ENCODE assay signal across 8 cellular contexts in the genomic region with DNA sequence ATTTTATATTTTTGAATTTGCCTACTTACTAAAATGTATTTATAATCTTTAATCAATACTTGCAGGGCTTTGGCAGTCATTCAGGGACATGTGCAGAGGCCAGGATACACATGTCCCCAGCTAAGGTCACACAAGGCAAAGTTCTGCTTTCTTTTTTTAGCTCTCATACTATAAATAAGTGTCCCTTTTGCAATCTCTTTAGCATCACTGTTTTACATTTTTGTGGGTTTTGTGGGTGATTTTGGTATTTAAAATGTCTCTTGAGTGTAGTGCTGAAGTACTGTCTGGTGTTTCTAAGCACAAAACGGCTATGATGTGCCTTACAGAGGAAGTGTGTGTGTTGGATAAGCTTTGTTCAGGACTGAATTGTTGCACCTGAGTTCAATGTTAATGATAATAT.
A peak's percentile ranks its signal among the peaks of the same experiment; 100 is the strongest.
DNase-seq lines count a peak whose midpoint lies in the region; ATAC-seq and TF ChIP-seq lines count a peak whose summit lies in the region.

No MANE protein-coding gene starts in this region.

- no peak overlapping the region for H4K8ac ChIP-seq in H9 (replicated peaks; ENCODE audit: insufficient read length, low read depth, low read length)

- no peaks in the 10 kb centered on the region for H3K23me2 ChIP-seq in H9 (ENCODE audit: insufficient read length, low read depth, low read length, poor library complexity, severe bottlenecking)

- H2BK15ac ChIP-seq in H9 (ENCODE audit: low read depth, low read length): no peak overlapping the region

- peaks cover 13 to 37% of the 10 kb centered on the region in 2 experiments for H3K4me1 Mint-ChIP-seq in H9

- H3K36me3 Mint-ChIP-seq in H9 (ENCODE audit: insufficient read depth in 1 of 3, low read depth in 3 of 3): no peaks in the 10 kb centered on the region

- H2AK5ac ChIP-seq in H9 (ENCODE audit: insufficient read length, low read length): no peak overlapping the region

- no peaks in the 10 kb centered on the region for H3K9me3 ChIP-seq in H9 (ENCODE audit: control insufficient read depth, low read depth, low read length)

- H3K27me3 Mint-ChIP-seq in H9 (ENCODE audit: low read depth): no peaks in the 10 kb centered on the region

- TF ChIP-seq CTCF in KMS-11 (conservative IDR thresholded peaks at IDR 0.05; ENCODE audit: low read depth, low read length) (no peak), H9 (conservative IDR thresholded peaks at IDR 0.05) (no peak)

- H3K79me2 ChIP-seq in KMS-11 (ENCODE audit: insufficient read depth, low read depth) (no peaks in the 10 kb centered on the region), H9 (ENCODE audit: insufficient read depth, low read length) (no peaks in the 10 kb centered on the region)

- H3K9me3 Mint-ChIP-seq in H9: no peaks in the 10 kb centered on the region

- peak overlapping the region; percentile 55 for H3K4me2 ChIP-seq in KMS-11
- H3K4me2 ChIP-seq in H9 (ENCODE audit: insufficient read depth, insufficient read length, low read length): no peak overlapping the region

- no peak overlapping the region for H3K4ac ChIP-seq in H9 (ENCODE audit: low read depth, low read length)

- H3K27ac Mint-ChIP-seq in H9: peak overlapping the region in 1 of 3 experiments; percentile 17; a peak in 1 of 7 replicates

- H4K20me1 ChIP-seq in KMS-11 (ENCODE audit: insufficient read depth) (no peaks in the 10 kb centered on the region), H9 (ENCODE audit: control insufficient read depth, insufficient read depth, insufficient read length) (no peaks in the 10 kb centered on the region)

- H3K14ac ChIP-seq in H9 (ENCODE audit: insufficient read depth, low read length): no peak overlapping the region

- H3K4me1 ChIP-seq in KMS-11 (ENCODE audit: low read depth, poor library complexity, severe bottlenecking): peaks cover 71% of the 10 kb centered on the region
- H3K4me1 ChIP-seq in H9 (ENCODE audit: insufficient read depth, low read length): peaks cover 6% of the 10 kb centered on the region; the same call in 1 of the 2 replicates

- H3K9ac ChIP-seq in KMS-11 (0 out of 2 replicates have a peak overlapping the region, but pooled peaks have one; percentile 4), H9 (ENCODE audit: extremely low read depth, insufficient read length, low read length) (no peak overlapping the region)

- H2BK120ac ChIP-seq in H9 (ENCODE audit: low read depth, low read length, poor library complexity, severe bottlenecking): no peak overlapping the region

- H4K91ac ChIP-seq in H9 (ENCODE audit: insufficient read length, low read depth, low read length): no peak overlapping the region

- H3K36me3 ChIP-seq in KMS-11 (ENCODE audit: insufficient read depth): no peaks in the 10 kb centered on the region

- H3K4me3 ChIP-seq in KMS-11 (IDR thresholded peaks at IDR 0.05; ENCODE audit: insufficient read depth, low read depth, low read length): no peak overlapping the region

- no peak overlapping the region for H3K18ac ChIP-seq in H9 (ENCODE audit: insufficient read length, low read depth, low read length)

- H4K5ac ChIP-seq in H9 (ENCODE audit: insufficient read length, low read depth, low read length): no peak overlapping the region

- DNase-seq in ELR (ENCODE audit: low read depth): peak; percentile 58
- peak; percentile 12 for DNase-seq in epithelial cell of prostate (ENCODE audit: low read depth, low spot score)
- DNase-seq in activated CD4-positive, CD25-positive, alpha-beta regulatory T cell treated with anti-CD3 and anti-CD28 coated beads, Interleukin-2, amount 50 U/mL, for 72 hours: no peak
- DNase-seq in H9: no peak
- no peak for DNase-seq in NCI-H510A treated with DMSO at 0.1 percent for 48 hours (lab: John Stamatoyannopoulos, UW)
- DNase-seq in hippocampal formation (lab: John Stamatoyannopoulos, UW): no peak

- H2BK5ac ChIP-seq in H9 (ENCODE audit: insufficient read length, low read length): no peak overlapping the region

- no peak overlapping the region for H2BK12ac ChIP-seq in H9 (ENCODE audit: insufficient read length, low read depth, low read length)

- WGBS in H9 (ENCODE audit: extremely low coverage, insufficient read length, low lambda C conversion rate): no CpG with 5 or more reads among the region's 1 CpG

- H3K79me1 ChIP-seq in H9 (ENCODE audit: insufficient read depth, low read depth, low read length, poor library complexity, severe bottlenecking): no peaks in the 10 kb centered on the region

- no peak overlapping the region for H3K4me3 Mint-ChIP-seq in H9

- no peak overlapping the region for H2BK20ac ChIP-seq in H9 (ENCODE audit: low read depth, low read length, poor library complexity, severe bottlenecking)

- ATAC-seq in GM21786 (IDR thresholded peaks at IDR 0.05; ENCODE audit: unreplicated experiment): peak; percentile 88

- H3K23ac ChIP-seq in H9 (ENCODE audit: insufficient read length, low read depth, low read length): no peak overlapping the region

- H2AFZ ChIP-seq in KMS-11 (ENCODE audit: low read depth) (peak overlapping the region; percentile 5; the same call in 1 of the 2 replicates), H9 (ENCODE audit: low read length) (no peak overlapping the region)

- peak overlapping the region; percentile 51 for H3K27ac ChIP-seq in KMS-11
- H3K27ac ChIP-seq in epithelial cell of prostate: no peak overlapping the region
- no peak overlapping the region for H3K27ac ChIP-seq in H9 (ENCODE audit: insufficient read length, low read depth, low read length)

- H3T11ph ChIP-seq in H9 (ENCODE audit: low read length): no peak overlapping the region

- H3K56ac ChIP-seq in H9 (ENCODE audit: insufficient read length, low read depth, low read length): no peak overlapping the region

- H3K27me3 ChIP-seq in KMS-11 (ENCODE audit: insufficient read depth, low read depth): no peaks in the 10 kb centered on the region
- no peaks in the 10 kb centered on the region for H3K27me3 ChIP-seq in H9 (ENCODE audit: insufficient read depth, low read length)

Comparison
In these comparisons a context has a peak if more than half of its experiments do, and no peak if none do; other contexts are left out.
1. DNase-seq: peak in ELR (single experiment) and epithelial cell of prostate (single experiment); none in activated CD4-positive, CD25-positive, alpha-beta regulatory T cell treated with anti-CD3 and anti-CD28 coated beads, Interleukin-2, amount 50 U/mL, for 72 hours (single experiment), H9 (single experiment), NCI-H510A treated with DMSO at 0.1 percent for 48 hours (single experiment) and hippocampal formation (0 of 2).